Comparison of ENCODE assay signal across 14 cellular contexts in genomic region chr17:57921342-57921741, GRCh38. TPM values are rescaled to one million over a fixed set of nuclear protein-coding genes. Genes with fewer than 3 reads are reported as not detected.
DNase-seq lines count a peak whose midpoint lies in the region; ATAC-seq and TF ChIP-seq lines count a peak whose summit lies in the region.
"Had no signal": no experiment of that assay in that cellular context is flagged by ENCODE, and none has a peak within 500 bp of the region (broad histone marks: within the 10 kb centered on the region; RNA-seq: fewer than 3 reads in every experiment).

No MANE protein-coding gene starts in this region.

- H3K4me1 ChIP-seq in fibroblast of lung (ENCODE audit: control insufficient read depth, extremely low read depth, insufficient read depth, low read length) (peaks cover 8% of the 10 kb centered on the region), muscle layer of colon (ENCODE audit: insufficient read depth, low read length) (peaks cover 86% of the 10 kb centered on the region)
- H3K4me1 ChIP-seq in naive thymus-derived CD4-positive, alpha-beta T cell (ENCODE audit: control insufficient read depth in 2 of 2, insufficient read depth in 2 of 2, low read length in 2 of 2): no peaks in the 10 kb centered on the region

- H3K4me1 Mint-ChIP-seq in type B pancreatic cell (ENCODE audit: unreplicated experiment): peaks cover 55% of the 10 kb centered on the region
- H3K4me1 Mint-ChIP-seq in naive thymus-derived CD4-positive, alpha-beta T cell: peaks cover 0 to 5% (median 0%) of the 10 kb centered on the region in 7 donors

- H3K27me3 Mint-ChIP-seq in type B pancreatic cell: no peaks in the 10 kb centered on the region
- peaks cover 0 to 32% (median 0%) of the 10 kb centered on the region in 5 donors for H3K27me3 Mint-ChIP-seq in naive thymus-derived CD4-positive, alpha-beta T cell

- DNase-seq in WERI-Rb-1 (no peak), fibroblast of lung (ENCODE audit: low read depth in 2 of 2) (peak; percentile 58 to 60), type B pancreatic cell (ENCODE audit: extremely low spot score, unreplicated experiment) (no peak), COLO668 (lab: John Stamatoyannopoulos, UW; ENCODE audit: unreplicated experiment) (no peak), H7 (no peak), AML-193 (lab: John Stamatoyannopoulos, UW) (no peak)
- DNase-seq in naive thymus-derived CD4-positive, alpha-beta T cell: no peak
- DNase-seq: activated CD8-positive, alpha-beta memory T cell treated with anti-CD3 and anti-CD28 coated beads, Interleukin-2, amount 10 ng/mL, durations not matched to agents 7 days and 5 days; DMS79 treated with DMSO at 0.1 percent for 48 hours; NCI-H1048; stimulated activated CD8-positive, alpha-beta memory T cell treated with anti-CD3 and anti-CD28 coated beads, Interleukin-4, amount 100 ng/mL, for 48 hours had no signal

- ATAC-seq in naive thymus-derived CD4-positive, alpha-beta T cell: no peak
- ATAC-seq: activated CD8-positive, alpha-beta memory T cell treated with anti-CD3 and anti-CD28 coated beads, Interleukin-2, amount 10 ng/mL, durations not matched to agents 7 days and 5 days had no signal

- H3K9me3 Mint-ChIP-seq in type B pancreatic cell: no peaks in the 10 kb centered on the region
- no peaks in the 10 kb centered on the region for H3K9me3 Mint-ChIP-seq in naive thymus-derived CD4-positive, alpha-beta T cell
- H3K9me3 Mint-ChIP-seq: central memory CD8-positive, alpha-beta T cell had no signal

- no peaks in the 10 kb centered on the region for H4K20me1 ChIP-seq in fibroblast of lung (ENCODE audit: control insufficient read depth, extremely low read depth, insufficient read depth, low read length)

- H3K4me2 ChIP-seq in fibroblast of lung (ENCODE audit: extremely low read depth, insufficient read depth, low read length): peak overlapping the region; percentile 52

- H3K27me3 ChIP-seq in WERI-Rb-1 (ENCODE audit: insufficient read depth, low read depth, severe bottlenecking) (no peaks in the 10 kb centered on the region), fibroblast of lung (ENCODE audit: control insufficient read depth, insufficient read depth, low read length) (no peaks in the 10 kb centered on the region), muscle layer of colon (ENCODE audit: control insufficient read depth in 1 of 2, insufficient read depth in 2 of 2, low read length in 2 of 2) (no peaks in the 10 kb centered on the region), H7 (ENCODE audit: control insufficient read depth, insufficient read depth, low read length) (no peaks in the 10 kb centered on the region)
- no peaks in the 10 kb centered on the region for H3K27me3 ChIP-seq in naive thymus-derived CD4-positive, alpha-beta T cell (ENCODE audit: control insufficient read depth in 2 of 2, insufficient read depth in 2 of 2, low read length in 2 of 2)

- peak overlapping the region; percentile 63 for H3K27ac Mint-ChIP-seq in type B pancreatic cell
- H3K27ac Mint-ChIP-seq in naive thymus-derived CD4-positive, alpha-beta T cell: peak overlapping the region in 1 of 9 donors; percentile 46
- H3K27ac Mint-ChIP-seq: activated CD8-positive, alpha-beta memory T cell treated with anti-CD3 and anti-CD28 coated beads, Interleukin-2, amount 10 ng/mL, durations not matched to agents 7 days and 5 days had no signal

- H3K36me3 ChIP-seq in WERI-Rb-1: no peaks in the 10 kb centered on the region; the same call in 1 of the 2 replicates
- no peaks in the 10 kb centered on the region for H3K36me3 ChIP-seq in fibroblast of lung (ENCODE audit: control insufficient read depth, insufficient read depth, low read length)
- no peaks in the 10 kb centered on the region for H3K36me3 ChIP-seq in muscle layer of colon (ENCODE audit: insufficient read depth, low read length)
- H3K36me3 ChIP-seq in H7 (replicated peaks; ENCODE audit: control insufficient read depth, insufficient read depth, low read length): no peaks in the 10 kb centered on the region
- no peaks in the 10 kb centered on the region for H3K36me3 ChIP-seq in naive thymus-derived CD4-positive, alpha-beta T cell (ENCODE audit: control insufficient read depth in 2 of 3, insufficient read depth in 3 of 3, low read length in 3 of 3)

- no peak overlapping the region for H2AFZ ChIP-seq in fibroblast of lung (ENCODE audit: low read length)

- H3K4me3 Mint-ChIP-seq in type B pancreatic cell: no peak overlapping the region
- H3K4me3 Mint-ChIP-seq in naive thymus-derived CD4-positive, alpha-beta T cell: no peak overlapping the region
- H3K4me3 Mint-ChIP-seq: activated CD8-positive, alpha-beta memory T cell treated with anti-CD3 and anti-CD28 coated beads, Interleukin-2, amount 10 ng/mL, durations not matched to agents 7 days and 5 days; central memory CD8-positive, alpha-beta T cell had no signal

- no peaks in the 10 kb centered on the region for H3K36me3 Mint-ChIP-seq in type B pancreatic cell
- no peaks in the 10 kb centered on the region for H3K36me3 Mint-ChIP-seq in naive thymus-derived CD4-positive, alpha-beta T cell
- H3K36me3 Mint-ChIP-seq: activated CD8-positive, alpha-beta memory T cell treated with anti-CD3 and anti-CD28 coated beads, Interleukin-2, amount 10 ng/mL, durations not matched to agents 7 days and 5 days had no signal

- intact Hi-C loops in naive thymus-derived CD4-positive, alpha-beta T cell (cut with micrococcal nuclease): no loop called here

- H3K9me3 ChIP-seq in WERI-Rb-1 (ENCODE audit: severe bottlenecking) (no peaks in the 10 kb centered on the region), fibroblast of lung (ENCODE audit: control insufficient read depth, insufficient read depth, low read depth, low read length) (no peaks in the 10 kb centered on the region), muscle layer of colon (ENCODE audit: low read length) (no peaks in the 10 kb centered on the region)
- no peaks in the 10 kb centered on the region for H3K9me3 ChIP-seq in naive thymus-derived CD4-positive, alpha-beta T cell (ENCODE audit: control insufficient read depth in 2 of 3, low read length in 3 of 3)

- TF ChIP-seq CTCF in WERI-Rb-1 (IDR thresholded peaks at IDR 0.05; ENCODE audit: low read depth, low read length) (no peak), fibroblast of lung (conservative IDR thresholded peaks at IDR 0.05 in 1 of 2, IDR thresholded peaks at IDR 0.05 in 1 of 2; ENCODE audit: low read depth in 1 of 2, low read length in 2 of 2) (no peak), type B pancreatic cell (conservative IDR thresholded peaks at IDR 0.05) (no peak)

- no peak overlapping the region for H3K9ac ChIP-seq in fibroblast of lung (ENCODE audit: insufficient read depth, low read length)
- peak overlapping the region; percentile 40 for H3K9ac ChIP-seq in muscle layer of colon (ENCODE audit: low read length)

- POLR2A ChIA-PET in naive thymus-derived CD4-positive, alpha-beta T cell (lab: Charles Lee): no interaction called here

- peaks cover 18% of the 10 kb centered on the region for H3K79me2 ChIP-seq in fibroblast of lung (ENCODE audit: control insufficient read depth, insufficient read depth, low read length)

- no peak overlapping the region for H3K4me3 ChIP-seq in WERI-Rb-1 (ENCODE audit: low read depth, low read length)
- H3K4me3 ChIP-seq in fibroblast of lung (replicated peaks in 1 of 4; ENCODE audit: control extremely low read depth in 1 of 4, insufficient read depth in 1 of 4, low read depth in 3 of 4, low read length in 4 of 4): no peak overlapping the region
- peak overlapping the region in 1 of 2 donors; percentile 21 for H3K4me3 ChIP-seq in muscle layer of colon (ENCODE audit: low read depth in 1 of 2, low read length in 2 of 2)
- H3K4me3 ChIP-seq in H7 (ENCODE audit: insufficient read depth, low read depth, low read length): no peak overlapping the region
- H3K4me3 ChIP-seq in naive thymus-derived CD4-positive, alpha-beta T cell (ENCODE audit: low read length): no peak overlapping the region
- H3K4me3 ChIP-seq: skin epidermis had no signal

- CTCF ChIA-PET in naive thymus-derived CD4-positive, alpha-beta T cell (lab: Charles Lee): interaction anchor here (4.4 kb wide), 1 partner anchor 78 kb away, joined by 22 read pairs; no protein-coding TSS in a partner anchor

- peak overlapping the region; percentile 4; the same call in 1 of the 2 replicates for H3K27ac ChIP-seq in WERI-Rb-1
- H3K27ac ChIP-seq in fibroblast of lung (ENCODE audit: insufficient read depth, low read length): no peak overlapping the region
- H3K27ac ChIP-seq in muscle layer of colon (ENCODE audit: low read depth, low read length): peak overlapping the region; percentile 83
- H3K27ac ChIP-seq in naive thymus-derived CD4-positive, alpha-beta T cell (ENCODE audit: low read depth, low read length): no peak overlapping the region

RNA-seq across cellular contexts. Expression of gene CUEDC1, which starts 33.9 kb away (rescaled TPM):
- total RNA-seq in fibroblast of lung (6.2 and 11.9 TPM in 2 replicates), type B pancreatic cell (ENCODE audit: low replicate concordance) (29.8 and 31.3 TPM in 2 replicates)
- 25.6 and 34.9 TPM in 2 replicates for polyA plus RNA-seq in fibroblast of lung
- polyA plus RNA-seq in fibroblast of lung (2012): 26.6 and 35.9 TPM in 2 replicates
- 25.6 and 37.1 TPM in 2 replicates for polyA minus RNA-seq in fibroblast of lung (ENCODE audit: low replicate concordance)
- 8.1 and 13.9 TPM in 2 replicates for total RNA-seq in H7 (2014; rRNA removed; shearing (Covaris generic))
- 1 to 10 TPM in 3 of 5 experiments, under 1 TPM in 2; 0.10 to 7.7 (median 1.0) TPM for total RNA-seq in naive thymus-derived CD4-positive, alpha-beta T cell
- polyA plus RNA-seq in naive thymus-derived CD4-positive, alpha-beta T cell: not detected
- total RNA-seq: activated CD8-positive, alpha-beta memory T cell treated with anti-CD3 and anti-CD28 coated beads, Interleukin-2, amount 10 ng/mL, durations not matched to agents 7 days and 5 days had no signal

Comparison
In these comparisons a context has a peak if more than half of its experiments do, and no peak if none do; other contexts are left out.
1. DNase-seq: peak in fibroblast of lung (2 of 2); none in WERI-Rb-1 (single experiment), type B pancreatic cell (single experiment), COLO668 (single experiment), H7 (single experiment), naive thymus-derived CD4-positive, alpha-beta T cell (0 of 9) and AML-193 (0 of 2).
2. H3K27ac ChIP-seq: peak in WERI-Rb-1 (single experiment) and muscle layer of colon (single experiment); none in fibroblast of lung (single experiment) and naive thymus-derived CD4-positive, alpha-beta T cell (single experiment).